In the genomic region with DNA sequence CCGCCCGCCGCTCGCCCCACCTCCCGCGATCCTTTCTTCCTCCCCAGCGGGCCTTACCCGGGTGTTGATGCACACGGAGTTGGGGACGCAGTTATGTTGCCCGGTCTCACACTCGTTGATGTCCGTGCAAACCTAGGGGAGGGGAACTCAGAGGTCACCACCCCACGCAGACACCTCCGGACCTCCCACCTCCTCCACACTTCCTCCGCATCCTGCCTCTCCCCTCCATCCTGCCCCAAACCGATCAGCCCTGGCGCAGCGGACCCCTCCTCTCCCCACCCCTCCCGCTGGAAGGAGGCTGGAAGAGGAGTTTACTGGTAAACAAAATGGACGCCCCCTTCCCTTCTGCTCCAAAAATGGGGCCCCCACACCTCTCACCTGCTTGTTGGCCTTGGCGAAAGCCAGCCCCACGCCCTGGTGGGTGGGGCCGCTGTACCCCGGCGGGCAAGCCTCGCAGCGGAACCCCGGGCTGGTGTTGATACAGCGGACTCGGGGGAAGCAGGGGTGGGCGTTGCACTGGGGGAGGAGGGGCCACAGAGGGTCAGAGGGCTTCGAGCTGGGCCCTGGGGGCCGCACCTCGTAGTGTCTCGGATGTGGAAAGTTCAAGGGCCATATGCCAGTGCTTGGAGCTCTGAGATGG, we compare ENCODE assay signal across 13 cellular contexts. TPM values are rescaled to one million over a fixed set of nuclear protein-coding genes. Genes with fewer than 3 reads are reported as not detected.
DNase-seq lines count a peak whose midpoint lies in the region; ATAC-seq and TF ChIP-seq lines count a peak whose summit lies in the region.
"Had no signal": no experiment of that assay in that cellular context is flagged by ENCODE, and none has a peak within 500 bp of the region (broad histone marks: within the 10 kb centered on the region; RNA-seq: fewer than 3 reads in every experiment).

No MANE protein-coding gene starts in this region.

- TF ChIP-seq RAD21 in neural cell (conservative IDR thresholded peaks at IDR 0.05), result no peak

- TF ChIP-seq CTCF in neural cell (IDR thresholded peaks at IDR 0.05; ENCODE audit: poor library complexity, severe bottlenecking), result no peak

- DNase-seq in CMK (ENCODE audit: low read depth), result peak; percentile 14
- no peak for DNase-seq in cardiac septum (ENCODE audit: low spot score)
- no peak for DNase-seq in NK-92 (lab: John Stamatoyannopoulos, UW; ENCODE audit: unreplicated experiment)
- DNase-seq: activated effector memory CD4-positive, alpha-beta T cell treated with anti-CD3 and anti-CD28 coated beads, Interleukin-2, amount 50 U/mL, for 16 hours; colonic mucosa; DMS79 treated with DMSO at 0.1 percent for 48 hours; left colon; NCI-H2171 treated with DMSO at 0.1 percent for 48 hours had no signal

- no peaks in the 10 kb centered on the region for H3K79me2 ChIP-seq in neural cell (replicated peaks; ENCODE audit: insufficient read depth, low read length)

- no peak overlapping the region for H3K9ac ChIP-seq in neural cell (ENCODE audit: low read length)

- peaks cover 8% of the 10 kb centered on the region for H3K9me3 ChIP-seq in neural cell (ENCODE audit: low read length)
- H3K9me3 ChIP-seq: colonic mucosa, pancreas had no signal

- TF ChIP-seq EP300 in neural cell (conservative IDR thresholded peaks at IDR 0.05; ENCODE audit: poor library complexity, severe bottlenecking), result no peak

- H3K27ac Mint-ChIP-seq in IgD-negative memory B cell, result peak overlapping the region; percentile 17 to 59 (median 50)
- H3K27ac Mint-ChIP-seq in dendritic cell treated with granulocyte-macrophage colony-stimulating factor and Interleukin-4, amounts not matched to agents 40 ng/mL and 50 ng/mL, for 4 days, result no peak overlapping the region

- H3K4me1 Mint-ChIP-seq in IgD-negative memory B cell, result peaks cover 5 to 17% (median 12%) of the 10 kb centered on the region in 3 donors
- peaks cover 52% of the 10 kb centered on the region for H3K4me1 Mint-ChIP-seq in dendritic cell treated with granulocyte-macrophage colony-stimulating factor and Interleukin-4, amounts not matched to agents 40 ng/mL and 50 ng/mL, for 4 days (ENCODE audit: low read depth)

- peaks cover 62% of the 10 kb centered on the region for H3K27me3 Mint-ChIP-seq in IgD-negative memory B cell
- H3K27me3 Mint-ChIP-seq in dendritic cell treated with granulocyte-macrophage colony-stimulating factor and Interleukin-4, amounts not matched to agents 40 ng/mL and 50 ng/mL, for 4 days, result peaks cover 94% of the 10 kb centered on the region

- no peaks in the 10 kb centered on the region for H3K9me2 ChIP-seq in neural cell (ENCODE audit: insufficient read depth, low read length)

- no peaks in the 10 kb centered on the region for H4K20me1 ChIP-seq in neural cell (ENCODE audit: insufficient read depth)

- H3F3A ChIP-seq in neural cell (ENCODE audit: insufficient read depth, low read length, poor library complexity, severe bottlenecking), result no peaks in the 10 kb centered on the region

- H3K27me3 ChIP-seq in neural cell (ENCODE audit: insufficient read depth, low read depth, low read length), result peaks cover 94% of the 10 kb centered on the region

- no peak overlapping the region for H3K27ac ChIP-seq in neural cell (ENCODE audit: low read length)
- H3K27ac ChIP-seq: colonic mucosa, pancreas had no signal

- no peaks in the 10 kb centered on the region for H3K36me3 ChIP-seq in neural cell (ENCODE audit: insufficient read depth, low read length)
- H3K36me3 ChIP-seq: colonic mucosa, pancreas had no signal

- H2AFZ ChIP-seq in neural cell (ENCODE audit: low read depth, low read length), result no peak overlapping the region

- H3K4me3 ChIP-seq in neural cell (ENCODE audit: low read length), result peak overlapping the region; percentile 57
- H3K4me3 ChIP-seq: colonic mucosa had no signal

- peaks cover 0 to 4% (median 0%) of the 10 kb centered on the region in 3 donors for H3K9me3 Mint-ChIP-seq in IgD-negative memory B cell
- no peaks in the 10 kb centered on the region for H3K9me3 Mint-ChIP-seq in dendritic cell treated with granulocyte-macrophage colony-stimulating factor and Interleukin-4, amounts not matched to agents 40 ng/mL and 50 ng/mL, for 4 days

- peak overlapping the region; percentile 7 to 96 (median 81) for H3K4me3 Mint-ChIP-seq in IgD-negative memory B cell
- peak overlapping the region; percentile 67 for H3K4me3 Mint-ChIP-seq in dendritic cell treated with granulocyte-macrophage colony-stimulating factor and Interleukin-4, amounts not matched to agents 40 ng/mL and 50 ng/mL, for 4 days

- ATAC-seq in HG02678 (IDR thresholded peaks at IDR 0.05; ENCODE audit: unreplicated experiment), result no peak
- ATAC-seq: left colon, pancreas had no signal

- intact Hi-C loops in dendritic cell treated with granulocyte-macrophage colony-stimulating factor and Interleukin-4, amounts not matched to agents 40 ng/mL and 50 ng/mL, for 4 days (cut with micrococcal nuclease), result no loop called here
- intact Hi-C loops in cardiac septum (cut with DNase I), result no loop called here

- H3K36me3 Mint-ChIP-seq in IgD-negative memory B cell, result no peaks in the 10 kb centered on the region
- H3K36me3 Mint-ChIP-seq in dendritic cell treated with granulocyte-macrophage colony-stimulating factor and Interleukin-4, amounts not matched to agents 40 ng/mL and 50 ng/mL, for 4 days (ENCODE audit: low read depth), result no peaks in the 10 kb centered on the region

- H3K4me2 ChIP-seq in neural cell (ENCODE audit: low read length), result no peak overlapping the region

TF ChIP-seq in neural cell, 6 proteins besides CTCF, POLR2A, EP300 and RAD21:
- TF ChIP-seq EZH2 (IDR thresholded peaks at IDR 0.05; ENCODE audit: borderline replicate concordance, insufficient read depth, low read length, poor library complexity, severe bottlenecking), result peak; percentile 24
- no peak for TF ChIP-seq POLR2AphosphoS5 (IDR thresholded peaks at IDR 0.05)

RNA-seq across cellular contexts. Expression of gene COMP, which starts 2.2 kb away (rescaled TPM):
- not detected for polyA plus RNA-seq in IgD-negative memory B cell
- polyA plus RNA-seq in neural cell, result not detected in 2 replicates
- not detected in 2 replicates for polyA minus RNA-seq in neural cell
- 31.8 TPM for total RNA-seq in cardiac septum
- total RNA-seq: left colon had no signal

RNA-seq across cellular contexts. Expression of gene UPF1, which starts 42.9 kb away (rescaled TPM):
- polyA plus RNA-seq in IgD-negative memory B cell, result 14.6 TPM
- polyA plus RNA-seq in neural cell, result 39.3 and 44.8 TPM in 2 replicates
- polyA minus RNA-seq in neural cell, result 66.8 and 67.9 TPM in 2 replicates
- total RNA-seq in cardiac septum, result 40.2 TPM
